12 cellular contexts compared by ENCODE assay signal in the genomic region with DNA sequence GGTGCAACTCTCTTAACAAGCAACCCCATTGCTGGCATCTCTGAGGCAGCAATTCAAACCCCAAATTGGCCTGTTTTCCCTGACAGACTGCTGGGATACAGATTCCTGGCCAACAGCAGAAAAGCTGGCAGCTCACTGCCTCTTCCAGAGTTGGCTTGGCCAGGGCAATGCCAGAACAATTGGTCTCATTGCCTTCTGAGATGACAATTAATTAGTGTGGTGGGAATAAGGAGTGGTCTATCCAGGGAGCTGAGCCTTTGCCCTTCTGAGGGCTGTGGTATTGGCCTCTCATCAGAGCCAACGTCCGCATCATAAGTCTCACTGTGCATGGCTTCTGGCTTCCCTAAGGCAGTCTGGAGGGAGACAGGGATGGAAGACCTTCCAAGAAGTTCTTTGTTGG.
DNase-seq lines count a peak whose midpoint lies in the region; ATAC-seq and TF ChIP-seq lines count a peak whose summit lies in the region.
"Had no signal": no experiment of that assay in that cellular context is flagged by ENCODE, and none has a peak within 500 bp of the region (broad histone marks: within the 10 kb centered on the region; RNA-seq: fewer than 3 reads in every experiment).

No MANE protein-coding gene starts in this region.

- H3K79me2 ChIP-seq in PC-3 (ENCODE audit: low read length), result no peaks in the 10 kb centered on the region

- POLR2A ChIA-PET in PC-3 (lab: Charles Lee; ENCODE audit: unreplicated experiment), result no interaction called here

- peaks cover 4% of the 10 kb centered on the region for H3K79me1 ChIP-seq in neuronal stem cell (ENCODE audit: low read depth, low read length)

- no peaks in the 10 kb centered on the region for H3K9me2 ChIP-seq in PC-3 (replicated peaks; ENCODE audit: low read length)

- no peak overlapping the region for H3K4me2 ChIP-seq in neuronal stem cell (ENCODE audit: insufficient read depth, low read length, poor library complexity, severe bottlenecking)
- no peak overlapping the region for H3K4me2 ChIP-seq in PC-3 (ENCODE audit: low read length)

- H3K27ac ChIP-seq in thoracic aorta (peak overlapping the region; percentile 90 to 92), neuronal stem cell (replicated peaks; ENCODE audit: low read length) (no peak overlapping the region), PC-3 (ENCODE audit: low read length) (no peak overlapping the region)

- H3K27ac Mint-ChIP-seq in T-helper 17 cell, result peak overlapping the region; percentile 82
- peak overlapping the region; percentile 13 for H3K27ac Mint-ChIP-seq in dendritic cell treated with granulocyte-macrophage colony-stimulating factor and Interleukin-4, amounts not matched to agents 40 ng/mL and 50 ng/mL, for 4 days
- H3K27ac Mint-ChIP-seq: effector memory CD8-positive, alpha-beta T cell had no signal

- ATAC-seq in T-helper 17 cell (no peak), thoracic aorta (ENCODE audit: insufficient number of reproducible peaks, low FRiP score, low read depth) (no peak), PC-3 (no peak), HG03571 (IDR thresholded peaks at IDR 0.05; ENCODE audit: unreplicated experiment) (no peak)
- ATAC-seq: effector memory CD8-positive, alpha-beta T cell had no signal

- no peak overlapping the region for H2BK5ac ChIP-seq in neuronal stem cell (ENCODE audit: low read length)

- BruUV-seq in PC-3 (replicated peaks; lab: Mats Ljungman, UMichigan), result no TSS peak

- H3K9me3 ChIP-seq in T-helper 17 cell (ENCODE audit: control insufficient read depth, low read length, poor library complexity, severe bottlenecking) (no peaks in the 10 kb centered on the region), thoracic aorta (no peaks in the 10 kb centered on the region), neuronal stem cell (replicated peaks in 1 of 2; ENCODE audit: control insufficient read depth in 2 of 2, insufficient read depth in 1 of 2, low read depth in 1 of 2, low read length in 2 of 2) (no peaks in the 10 kb centered on the region), PC-3 (ENCODE audit: low read length) (no peaks in the 10 kb centered on the region)
- H3K9me3 ChIP-seq: prostate gland had no signal

- DNase-seq in T-helper 17 cell (no peak), myocyte (ENCODE audit: low read depth) (peak; percentile 47), thoracic aorta (ENCODE audit: low spot score) (no peak), neuronal stem cell (ENCODE audit: low spot score) (no peak), PC-3 (no peak), NCI-H226 (no peak)
- DNase-seq: DMS53; effector memory CD8-positive, alpha-beta T cell; NCI-H187 had no signal

- H3K27me3 Mint-ChIP-seq in T-helper 17 cell, result no peaks in the 10 kb centered on the region
- no peaks in the 10 kb centered on the region for H3K27me3 Mint-ChIP-seq in dendritic cell treated with granulocyte-macrophage colony-stimulating factor and Interleukin-4, amounts not matched to agents 40 ng/mL and 50 ng/mL, for 4 days

- no peak overlapping the region for H2AFZ ChIP-seq in neuronal stem cell (ENCODE audit: low read length)
- H2AFZ ChIP-seq in PC-3 (ENCODE audit: low read length), result no peak overlapping the region

- H2BK120ac ChIP-seq in neuronal stem cell (ENCODE audit: low read depth, low read length), result no peak overlapping the region

- H3K4me1 Mint-ChIP-seq in T-helper 17 cell, result peaks cover 32% of the 10 kb centered on the region
- H3K4me1 Mint-ChIP-seq in dendritic cell treated with granulocyte-macrophage colony-stimulating factor and Interleukin-4, amounts not matched to agents 40 ng/mL and 50 ng/mL, for 4 days (ENCODE audit: low read depth), result peaks cover 7% of the 10 kb centered on the region

- H3K18ac ChIP-seq in neuronal stem cell (ENCODE audit: low read length), result no peak overlapping the region

- H3K27me3 ChIP-seq in thoracic aorta (replicated peaks; ENCODE audit: insufficient read depth) (no peaks in the 10 kb centered on the region), neuronal stem cell (ENCODE audit: control insufficient read depth in 3 of 3, insufficient read depth in 3 of 3, low read depth in 1 of 3, low read length in 3 of 3) (no peaks in the 10 kb centered on the region), PC-3 (ENCODE audit: low read length) (no peaks in the 10 kb centered on the region)

- no peaks in the 10 kb centered on the region for H4K20me1 ChIP-seq in PC-3 (ENCODE audit: low read length)

- H3K4me3 ChIP-seq in thoracic aorta, result peak overlapping the region; percentile 6
- H3K4me3 ChIP-seq in neuronal stem cell (ENCODE audit: low read length in 2 of 2), result peak overlapping the region in 1 of 2 donors; percentile 7
- H3K4me3 ChIP-seq in PC-3 (ENCODE audit: low read length), result no peak overlapping the region
- H3K4me3 ChIP-seq: prostate gland had no signal

- no peak overlapping the region for H3K23ac ChIP-seq in neuronal stem cell (ENCODE audit: low read depth, low read length, poor library complexity)

- no peaks in the 10 kb centered on the region for H3F3A ChIP-seq in PC-3 (ENCODE audit: low read length, unreplicated experiment)

- H3K4me3 Mint-ChIP-seq in T-helper 17 cell, result no peak overlapping the region
- no peak overlapping the region for H3K4me3 Mint-ChIP-seq in dendritic cell treated with granulocyte-macrophage colony-stimulating factor and Interleukin-4, amounts not matched to agents 40 ng/mL and 50 ng/mL, for 4 days
- H3K4me3 Mint-ChIP-seq: effector memory CD8-positive, alpha-beta T cell had no signal

- H2BK15ac ChIP-seq in neuronal stem cell (ENCODE audit: low read length), result no peak overlapping the region

- H3K36me3 ChIP-seq in thoracic aorta (no peaks in the 10 kb centered on the region), neuronal stem cell (replicated peaks in 1 of 2; ENCODE audit: control insufficient read depth in 2 of 2, insufficient read depth in 2 of 2, low read length in 2 of 2) (no peaks in the 10 kb centered on the region), PC-3 (ENCODE audit: low read depth, low read length) (no peaks in the 10 kb centered on the region)
- H3K36me3 ChIP-seq: prostate gland had no signal

- no peak overlapping the region for H4K91ac ChIP-seq in neuronal stem cell (ENCODE audit: low read depth, low read length, poor library complexity)

- no peaks in the 10 kb centered on the region for H3K9me3 Mint-ChIP-seq in dendritic cell treated with granulocyte-macrophage colony-stimulating factor and Interleukin-4, amounts not matched to agents 40 ng/mL and 50 ng/mL, for 4 days
- H3K9me3 Mint-ChIP-seq: effector memory CD8-positive, alpha-beta T cell had no signal

- no peak overlapping the region for H3K9ac ChIP-seq in neuronal stem cell (ENCODE audit: low read depth, low read length, poor library complexity)
- no peak overlapping the region for H3K9ac ChIP-seq in PC-3 (ENCODE audit: low read length)

- no peak overlapping the region for H4K8ac ChIP-seq in neuronal stem cell (ENCODE audit: low read depth, low read length)

- peaks cover 56 to 60% of the 10 kb centered on the region in 2 donors for H3K4me1 ChIP-seq in thoracic aorta (ENCODE audit: control insufficient read depth in 1 of 2, low read depth in 2 of 2)
- H3K4me1 ChIP-seq in neuronal stem cell (ENCODE audit: control insufficient read depth in 2 of 2, insufficient read depth in 1 of 2, low read depth in 1 of 2, low read length in 2 of 2), result peaks cover 0 to 15% of the 10 kb centered on the region in 2 donors
- H3K4me1 ChIP-seq in PC-3 (ENCODE audit: insufficient read depth, low read length), result no peaks in the 10 kb centered on the region

- H3K36me3 Mint-ChIP-seq in T-helper 17 cell (ENCODE audit: low read depth), result no peaks in the 10 kb centered on the region
- H3K36me3 Mint-ChIP-seq in dendritic cell treated with granulocyte-macrophage colony-stimulating factor and Interleukin-4, amounts not matched to agents 40 ng/mL and 50 ng/mL, for 4 days (ENCODE audit: low read depth), result peaks cover 5% of the 10 kb centered on the region

- TF ChIP-seq CTCF in thoracic aorta (IDR thresholded peaks at IDR 0.05) (no peak), PC-3 (conservative IDR thresholded peaks at IDR 0.05; ENCODE audit: low read depth, low read length) (no peak)

- intact Hi-C loops in dendritic cell treated with granulocyte-macrophage colony-stimulating factor and Interleukin-4, amounts not matched to agents 40 ng/mL and 50 ng/mL, for 4 days (cut with micrococcal nuclease), result no loop called here
- intact Hi-C loops in PC-3 (cut with micrococcal nuclease), result loop anchor here (10.0 kb wide), 1 partner anchor 84 kb away; no protein-coding TSS in a partner anchor

- no peak overlapping the region for H2BK12ac ChIP-seq in neuronal stem cell (ENCODE audit: low read length)

- no CpG with 5 or more reads among the region's 2 CpGs for WGBS in neuronal stem cell (ENCODE audit: extremely low coverage in 2 of 2, insufficient read length in 2 of 2, insufficient replicate concordance in 1 of 2), 2 donors

- no peak overlapping the region for H2AK5ac ChIP-seq in neuronal stem cell (ENCODE audit: low read depth, low read length)

- CTCF ChIA-PET in PC-3 (lab: Charles Lee), result no interaction called here

- no peak overlapping the region for H3K4ac ChIP-seq in neuronal stem cell (ENCODE audit: low read length)

- H3K14ac ChIP-seq in neuronal stem cell (ENCODE audit: low read length), result no peak overlapping the region

Comparison
In these comparisons a context has a peak if more than half of its experiments do, and no peak if none do; other contexts are left out.
1. H3K27ac ChIP-seq: peak in thoracic aorta (2 of 2); none in neuronal stem cell (single experiment) and PC-3 (single experiment).